In the genomic region with DNA sequence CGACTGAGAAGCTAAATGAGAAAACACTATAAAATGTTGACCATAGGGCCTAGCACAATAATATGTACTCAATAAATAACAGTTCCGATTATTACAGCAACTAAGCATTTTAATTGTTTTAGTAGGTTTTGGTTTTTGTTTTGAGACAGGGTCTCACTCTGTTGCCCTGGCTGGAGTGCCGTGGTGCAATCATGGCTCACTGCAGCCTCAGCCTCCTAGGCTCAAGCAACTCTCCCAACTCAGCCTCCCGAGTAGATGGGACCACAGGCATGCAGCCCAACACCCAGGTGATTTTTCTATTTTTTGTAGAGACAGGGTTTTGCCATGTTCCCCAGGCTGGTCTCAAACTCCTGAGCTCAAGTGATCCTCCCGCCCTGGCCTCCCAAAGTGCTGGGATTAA, we compare ENCODE assay signal across 37 cellular contexts. TPM values are rescaled to one million over a fixed set of nuclear protein-coding genes. Genes with fewer than 3 reads are reported as not detected.
A peak's percentile ranks its signal among the peaks of the same experiment; 100 is the strongest.
DNase-seq lines count a peak whose midpoint lies in the region; ATAC-seq, FAIRE-seq and TF ChIP-seq lines count a peak whose summit lies in the region.
"Had no signal": no experiment of that assay in that cellular context is flagged by ENCODE, and none has a peak within 500 bp of the region (broad histone marks: within the 10 kb centered on the region; RNA-seq: fewer than 3 reads in every experiment).

No MANE protein-coding gene starts in this region.

- no peak for TF ChIP-seq POLR2A in HepG2 (IDR thresholded peaks at IDR 0.05; ENCODE audit: insufficient read depth in 1 of 2, low read depth in 2 of 2, low read length in 2 of 2)
- no peak for TF ChIP-seq POLR2A in right lobe of liver (IDR thresholded peaks at IDR 0.05)
- no peak for TF ChIP-seq POLR2A in K562 (conservative IDR thresholded peaks at IDR 0.05)

- POLR2A ChIA-PET in HepG2 (lab: Yijun Ruan, JAX) = interaction anchor here (3.5 kb wide), 1 partner anchor 54 kb away, joined by 14 read pairs; a partner anchor contains a TSS
- POLR2A ChIA-PET in WTC11 (lab: Charles Lee) = no interaction called here
- POLR2A ChIA-PET in K562 (lab: Yijun Ruan, JAX) = interaction anchor here (1.6 kb wide), 1 partner anchor 15 kb away, joined by 3 read pairs; no protein-coding TSS in a partner anchor

- H3K4me3 ChIP-seq in HepG2 (replicated peaks in 1 of 3; ENCODE audit: insufficient read depth in 1 of 3, low read depth in 2 of 3, low read length in 3 of 3) (no peak overlapping the region), right lobe of liver (no peak overlapping the region), K562 (no peak overlapping the region)
- H3K4me3 ChIP-seq: A549; BLaER1; BLaER1 treated with 17β-estradiol and CSF1 and Interleukin-3, amounts not matched to agents 10 nM and 100 nM had no signal

- H3K27me3 ChIP-seq in HepG2 (ENCODE audit: control insufficient read depth in 1 of 2, insufficient read depth in 2 of 2, low read length in 2 of 2) = no peaks in the 10 kb centered on the region
- no peaks in the 10 kb centered on the region for H3K27me3 ChIP-seq in right lobe of liver
- no peaks in the 10 kb centered on the region for H3K27me3 ChIP-seq in K562 (ENCODE audit: control insufficient read depth in 2 of 2, insufficient read depth in 2 of 2, low read length in 2 of 2)
- H3K27me3 ChIP-seq: BE2C; BLaER1; BLaER1 treated with 17β-estradiol and CSF1 and Interleukin-3, amounts not matched to agents 10 nM and 100 nM had no signal

- H3K36me3 Mint-ChIP-seq in natural killer cell (no peaks in the 10 kb centered on the region), WTC11 (peaks cover 31% of the 10 kb centered on the region), immature natural killer cell (peaks cover 11 to 17% (median 16%) of the 10 kb centered on the region in 3 donors)
- peaks cover 6% of the 10 kb centered on the region for H3K36me3 Mint-ChIP-seq in natural killer cell treated with Interleukin-12 subunit alpha and Interleukin-12 subunit beta and Interleukin-15 and Interleukin-18, amount 100 ng/mL, for 72 hours

- peaks cover 2 to 13% of the 10 kb centered on the region in 2 experiments; a peak in 4 of 5 replicates for H3K36me3 ChIP-seq in HepG2 (replicated peaks in 1 of 2; ENCODE audit: control insufficient read depth in 1 of 2, insufficient read depth in 2 of 2, low read length in 2 of 2)
- H3K36me3 ChIP-seq in right lobe of liver = no peaks in the 10 kb centered on the region
- peaks cover 42% of the 10 kb centered on the region for H3K36me3 ChIP-seq in K562 (ENCODE audit: control insufficient read depth, insufficient read depth, low read length)
- H3K36me3 ChIP-seq: BE2C had no signal

- peaks cover 47% of the 10 kb centered on the region for H3K4me1 ChIP-seq in HepG2 (ENCODE audit: insufficient read depth, low read length)
- peaks cover 0 to 35% (median 9%) of the 10 kb centered on the region in 4 donors for H3K4me1 ChIP-seq in right lobe of liver
- no peaks in the 10 kb centered on the region; a peak in 1 of 5 replicates for H3K4me1 ChIP-seq in K562 (replicated peaks in 1 of 2; ENCODE audit: control insufficient read depth in 2 of 2, insufficient read depth in 2 of 2, low read length in 2 of 2)
- H3K4me1 ChIP-seq: A549; BE2C; BLaER1; BLaER1 treated with 17β-estradiol and CSF1 and Interleukin-3, amounts not matched to agents 10 nM and 100 nM had no signal

- DNase-seq in HepG2 (ENCODE audit: low spot score) = no peak
- no peak for DNase-seq in right lobe of liver
- DNase-seq in natural killer cell = no peak
- no peak for DNase-seq in natural killer cell treated with Interleukin-12 subunit alpha and Interleukin-12 subunit beta and Interleukin-15 and Interleukin-18, amount 100 ng/mL, for 72 hours (ENCODE audit: low spot score)
- no peak for DNase-seq in WTC11 (ENCODE audit: low spot score)
- no peak for DNase-seq in K562 (ENCODE audit: extremely low read depth in 1 of 4, low spot score in 3 of 4)
- no peak for DNase-seq in immature natural killer cell
- DNase-seq: 8988T; ACHN; AML-193; BE2C; C1 segment of cervical spinal cord; Caco-2; Calu3; CD4-positive, alpha-beta memory T cell; CD4-positive, alpha-beta T cell; CD4-positive, CD25-positive, alpha-beta regulatory T cell; CD8-positive, alpha-beta memory T cell; CD8-positive, alpha-beta T cell; COR-L47; DMS 273 treated with DMSO at 0.1 percent for 48 hours; DMS153; DMS53; DMS79; DMS79 treated with DMSO at 0.1 percent for 48 hours; DND-41; EL had no signal

- H3K79me2 ChIP-seq in HepG2 (ENCODE audit: insufficient read depth, low read length) = peaks cover 1% of the 10 kb centered on the region
- H3K79me2 ChIP-seq in K562 (ENCODE audit: control insufficient read depth, insufficient read depth, low read length) = no peaks in the 10 kb centered on the region

- H3K9me1 ChIP-seq in K562 (ENCODE audit: control insufficient read depth, insufficient read depth, low read length) = no peaks in the 10 kb centered on the region

- H3K27ac Mint-ChIP-seq in natural killer cell (peak overlapping the region; percentile 24 to 45), WTC11 (no peak overlapping the region), immature natural killer cell (peak overlapping the region in 1 of 6 donors; percentile 26)
- H3K27ac Mint-ChIP-seq in natural killer cell treated with Interleukin-12 subunit alpha and Interleukin-12 subunit beta and Interleukin-15 and Interleukin-18, amount 100 ng/mL, for 72 hours = no peak overlapping the region
- H3K27ac Mint-ChIP-seq: B cell; CD4-positive, alpha-beta memory T cell; CD4-positive, alpha-beta T cell; CD8-positive, alpha-beta T cell had no signal

- in situ Hi-C loops in HepG2 (cut with HindIII; ENCODE audit: extremely low pct_ligation_motif_present, low pct_unique_long_range_greater_than_20kb) (no loop called here), K562 (cut with MboI) (no loop called here)

- no peak overlapping the region for H3K4me3 Mint-ChIP-seq in natural killer cell
- no peak overlapping the region for H3K4me3 Mint-ChIP-seq in natural killer cell treated with Interleukin-12 subunit alpha and Interleukin-12 subunit beta and Interleukin-15 and Interleukin-18, amount 100 ng/mL, for 72 hours
- no peak overlapping the region for H3K4me3 Mint-ChIP-seq in WTC11
- H3K4me3 Mint-ChIP-seq in immature natural killer cell = no peak overlapping the region
- H3K4me3 Mint-ChIP-seq: B cell; CD14-positive monocyte; CD4-positive, alpha-beta memory T cell; CD4-positive, alpha-beta T cell; CD4-positive, CD25-positive, alpha-beta regulatory T cell; CD8-positive, alpha-beta memory T cell; CD8-positive, alpha-beta T cell had no signal

- H4K20me1 ChIP-seq in HepG2 (ENCODE audit: insufficient read depth, low read length) (no peaks in the 10 kb centered on the region), K562 (replicated peaks; ENCODE audit: control insufficient read depth, insufficient read depth, low read length) (no peaks in the 10 kb centered on the region)

- H3K27me3 Mint-ChIP-seq in natural killer cell (ENCODE audit: low read depth in 2 of 2) = no peaks in the 10 kb centered on the region
- H3K27me3 Mint-ChIP-seq in natural killer cell treated with Interleukin-12 subunit alpha and Interleukin-12 subunit beta and Interleukin-15 and Interleukin-18, amount 100 ng/mL, for 72 hours = no peaks in the 10 kb centered on the region
- no peaks in the 10 kb centered on the region for H3K27me3 Mint-ChIP-seq in WTC11 (ENCODE audit: low read depth)
- peaks cover 0 to 1% (median 0%) of the 10 kb centered on the region in 3 donors for H3K27me3 Mint-ChIP-seq in immature natural killer cell (ENCODE audit: low read depth in 3 of 3)
- H3K27me3 Mint-ChIP-seq: B cell; CD4-positive, alpha-beta memory T cell; CD4-positive, alpha-beta T cell; CD4-positive, CD25-positive, alpha-beta regulatory T cell; CD8-positive, alpha-beta memory T cell had no signal

- no peak overlapping the region for H3K4me2 ChIP-seq in HepG2 (ENCODE audit: low read depth, low read length)
- H3K4me2 ChIP-seq in K562 (ENCODE audit: insufficient read depth, low read length) = no peak overlapping the region
- H3K4me2 ChIP-seq: A549; BLaER1; BLaER1 treated with 17β-estradiol and CSF1 and Interleukin-3, amounts not matched to agents 10 nM and 100 nM had no signal

- no peak for FAIRE-seq in HepG2 (lab: Jason Lieb, UNC)
- no peak for FAIRE-seq in K562 (lab: Jason Lieb, UNC)
- FAIRE-seq: A204.1, A549, D721Med had no signal

- H2AFZ ChIP-seq in HepG2 (ENCODE audit: low read length) (no peak overlapping the region), K562 (ENCODE audit: low read depth, low read length) (no peak overlapping the region)

- WGBS in HepG2 (ENCODE audit: low lambda C conversion rate) = 94% methylated on average over 5 of the region's 5 CpGs
- WGBS in right lobe of liver (ENCODE audit: insufficient coverage, low coverage, low lambda C conversion rate, missing lambda C conversion rate) = 86% methylated on average over 5 of the region's 5 CpGs
- 77% methylated on average over 5 of the region's 5 CpGs for WGBS in K562 (ENCODE audit: insufficient coverage, low coverage, missing lambda C conversion rate)

- H3K9ac ChIP-seq in HepG2 (ENCODE audit: insufficient read depth, low read depth, low read length) (no peak overlapping the region), K562 (ENCODE audit: insufficient read depth in 1 of 2, low read depth in 2 of 2, low read length in 2 of 2) (no peak overlapping the region)
- H3K9ac ChIP-seq: BLaER1; BLaER1 treated with 17β-estradiol and CSF1 and Interleukin-3, amounts not matched to agents 10 nM and 100 nM had no signal

- H3K27ac ChIP-seq in HepG2 (ENCODE audit: extremely low read length, insufficient read depth, low read length) (peak overlapping the region; percentile 9), right lobe of liver (no peak overlapping the region), K562 (ENCODE audit: extremely low read depth, low read depth, low read length) (no peak overlapping the region)
- H3K27ac ChIP-seq: 22Rv1; A549; BLaER1; BLaER1 treated with 17β-estradiol and CSF1 and Interleukin-3, amounts not matched to agents 10 nM and 100 nM; C4-2B had no signal

- TF ChIP-seq EP300 in HepG2 (IDR thresholded peaks at IDR 0.05; ENCODE audit: low read depth in 2 of 2, low read length in 2 of 2) (no peak), HepG2 (CRISPR knock-in tag; IDR thresholded peaks at IDR 0.05; ENCODE audit: borderline replicate concordance) (no peak), K562 (IDR thresholded peaks at IDR 0.05; ENCODE audit: low read length) (no peak)

- H3K9me3 ChIP-seq in HepG2 (ENCODE audit: low read length) (no peaks in the 10 kb centered on the region), right lobe of liver (no peaks in the 10 kb centered on the region), K562 (replicated peaks; ENCODE audit: control insufficient read depth, insufficient read depth, low read depth, low read length) (no peaks in the 10 kb centered on the region)
- H3K9me3 ChIP-seq: A549, BE2C, BLaER1, Caco-2 had no signal

- ATAC-seq in HepG2 = no peak
- ATAC-seq in right lobe of liver = no peak
- ATAC-seq in natural killer cell = no peak
- ATAC-seq in natural killer cell treated with Interleukin-12 subunit alpha and Interleukin-12 subunit beta and Interleukin-15 and Interleukin-18, amount 100 ng/mL, for 72 hours = no peak
- ATAC-seq in WTC11 = no peak
- ATAC-seq in K562 = no peak
- no peak for ATAC-seq in HG02884 (IDR thresholded peaks at IDR 0.05; ENCODE audit: unreplicated experiment)
- ATAC-seq: A549; CD8-positive, alpha-beta T cell had no signal

- peaks cover 0 to 6% of the 10 kb centered on the region in 2 donors for H3K4me1 Mint-ChIP-seq in natural killer cell
- peaks cover 0 to 7% of the 10 kb centered on the region in 2 donors for H3K4me1 Mint-ChIP-seq in natural killer cell treated with Interleukin-12 subunit alpha and Interleukin-12 subunit beta and Interleukin-15 and Interleukin-18, amount 100 ng/mL, for 72 hours (ENCODE audit: low read depth in 2 of 2)
- no peaks in the 10 kb centered on the region for H3K4me1 Mint-ChIP-seq in WTC11
- H3K4me1 Mint-ChIP-seq in immature natural killer cell = peaks cover 2 to 23% of the 10 kb centered on the region in 2 donors
- H3K4me1 Mint-ChIP-seq: B cell, CD14-positive monocyte had no signal

- BruUV-seq in HepG2 (replicated peaks; lab: Mats Ljungman, UMichigan) (no TSS peak), K562 (replicated peaks; lab: Mats Ljungman, UMichigan) (no TSS peak)

- TF ChIP-seq RAD21 in HepG2 (CRISPR knock-in tag; IDR thresholded peaks at IDR 0.05) (no peak), K562 (CRISPR knock-in tag; conservative IDR thresholded peaks at IDR 0.05 in 1 of 2, IDR thresholded peaks at IDR 0.05 in 1 of 2) (no peak)

- H3K9me3 Mint-ChIP-seq in natural killer cell (no peaks in the 10 kb centered on the region), WTC11 (no peaks in the 10 kb centered on the region), immature natural killer cell (no peaks in the 10 kb centered on the region)
- no peaks in the 10 kb centered on the region for H3K9me3 Mint-ChIP-seq in natural killer cell treated with Interleukin-12 subunit alpha and Interleukin-12 subunit beta and Interleukin-15 and Interleukin-18, amount 100 ng/mL, for 72 hours
- H3K9me3 Mint-ChIP-seq: CD14-positive monocyte; CD4-positive, alpha-beta memory T cell; CD4-positive, alpha-beta T cell; CD4-positive, CD25-positive, alpha-beta regulatory T cell; CD8-positive, alpha-beta memory T cell; CD8-positive, alpha-beta T cell had no signal

- TF ChIP-seq CTCF in HepG2 (CRISPR knock-in tag; IDR thresholded peaks at IDR 0.05) = no peak
- no peak for TF ChIP-seq CTCF in right lobe of liver (IDR thresholded peaks at IDR 0.05)
- no peak for TF ChIP-seq CTCF in natural killer cell (IDR thresholded peaks at IDR 0.05)
- no peak for TF ChIP-seq CTCF in WTC11 (IDR thresholded peaks at IDR 0.05)
- no peak for TF ChIP-seq CTCF in K562 (IDR thresholded peaks at IDR 0.05 in 2 of 3, conservative IDR thresholded peaks at IDR 0.05 in 1 of 3; ENCODE audit: insufficient read depth in 2 of 3, low read depth in 1 of 3, low read length in 3 of 3)

- CTCF ChIA-PET in HepG2 (lab: Yijun Ruan, JAX; ENCODE audit: low intra/inter-chr PET ratio, low total read pairs) = no interaction called here
- CTCF ChIA-PET in WTC11 (lab: Charles Lee) = interaction anchor here (0.5 kb wide), 1 partner anchor 12 kb away, joined by 4 read pairs; no protein-coding TSS in a partner anchor
- CTCF ChIA-PET in K562 (lab: Yijun Ruan, JAX; ENCODE audit: low intra/inter-chr PET ratio) = no interaction called here

- intact Hi-C loops in HepG2 (cut with micrococcal nuclease; ENCODE audit: unreplicated experiment) (no loop called here), right lobe of liver (cut with DNase I) (no loop called here), natural killer cell (cut with micrococcal nuclease) (no loop called here), K562 (cut with micrococcal nuclease) (no loop called here)

RNA-seq across cellular contexts. Expression of a gene that starts 54.1 kb away (rescaled TPM):
- total RNA-seq in HepG2 (2016; rRNA removed; fragmentation: Illumina TruSeq; extraction: Trizol) = 19.4 and 32.7 TPM in 2 replicates
- 5.1 and 5.8 TPM in 2 replicates for total RNA-seq in HepG2 (2016; cell fraction: cytosol; rRNA removed; fragmentation: Illumina TruSeq; extraction: Trizol; ENCODE audit: low read depth)
- 20.1 and 30.7 TPM in 2 replicates for total RNA-seq in HepG2 (2016; cell fraction: insoluble cytoplasmic fraction; rRNA removed; fragmentation: Illumina TruSeq; extraction: Trizol)
- total RNA-seq in HepG2 (2016; cell fraction: membrane; rRNA removed; fragmentation: Illumina TruSeq; extraction: Trizol) = 13.5 and 14.0 TPM in 2 replicates
- 24.5 and 30.1 TPM in 2 replicates for total RNA-seq in HepG2 (2016; cell fraction: nucleus; rRNA removed; fragmentation: Illumina TruSeq; extraction: Trizol)
- 5.4 and 6.3 TPM in 2 replicates for polyA plus RNA-seq in HepG2 (2011; rRNA removed)
- polyA plus RNA-seq in HepG2 (2011; cell fraction: cytosol; rRNA removed) = 2.4 and 4.2 TPM in 2 replicates
- polyA plus RNA-seq in HepG2 (2011; cell fraction: nucleus; rRNA removed) = 8.2 and 9.6 TPM in 2 replicates
- 12.9 and 13.6 TPM in 2 replicates for polyA plus RNA-seq in HepG2 (2012)
- 2.2 TPM in 2 replicates for polyA plus RNA-seq in HepG2 (2016; cell fraction: cytosol; fragmentation: Illumina TruSeq; extraction: Trizol; ENCODE audit: low read depth)
- polyA plus RNA-seq in HepG2 (2016; cell fraction: insoluble cytoplasmic fraction; fragmentation: Illumina TruSeq; extraction: Trizol; ENCODE audit: low read depth) = 23.5 and 26.2 TPM in 2 replicates
- polyA plus RNA-seq in HepG2 (2016; cell fraction: membrane; fragmentation: Illumina TruSeq; extraction: Trizol; ENCODE audit: low read depth) = 7.4 and 8.2 TPM in 2 replicates
- 16.0 and 17.8 TPM in 2 replicates for polyA plus RNA-seq in HepG2 (2016; cell fraction: nucleus; fragmentation: Illumina TruSeq; extraction: Trizol; ENCODE audit: insufficient read depth, low read depth)
- polyA minus RNA-seq in HepG2 (2011; rRNA and poly(A)+ RNA removed; ENCODE audit: low replicate concordance) = 3.5 and 4.2 TPM in 2 replicates
- polyA minus RNA-seq in HepG2 (2011; cell fraction: cytosol; rRNA and poly(A)+ RNA removed) = 8.3 and 8.9 TPM in 2 replicates
- 30.8 and 32.6 TPM in 2 replicates for polyA minus RNA-seq in HepG2 (2011; cell fraction: nucleus; rRNA and poly(A)+ RNA removed)
- 10 to 100 TPM in 1 of 6 experiments, 1 to 10 TPM in 5; 4.9 to 10.3 (median 6.5) TPM for total RNA-seq in right lobe of liver
- 10 to 100 TPM; 40.5 to 43.4 (median 42.8) TPM for total RNA-seq in natural killer cell
- 10 to 100 TPM; 20.7 to 29.6 TPM for total RNA-seq in natural killer cell treated with Interleukin-12 subunit alpha and Interleukin-12 subunit beta and Interleukin-15 and Interleukin-18, amount 100 ng/mL, for 72 hours
- 35.2 to 46.5 TPM (median 35.5 TPM) in 3 replicates for total RNA-seq in WTC11 (2021)
- 13.8 and 37.5 TPM in 2 replicates for total RNA-seq in K562 (2011; cell fraction: chromatin; rRNA removed; ENCODE audit: low replicate concordance)
- total RNA-seq in K562 (2011; cell fraction: nucleolus; rRNA removed) = 11.3 and 14.6 TPM in 2 replicates
- 17.2 and 25.9 TPM in 2 replicates for total RNA-seq in K562 (2011; cell fraction: nucleoplasm; rRNA removed)
- 17.1 and 19.8 TPM in 2 replicates for total RNA-seq in K562 (2014; rRNA removed)
- 29.9 and 34.5 TPM in 2 replicates for total RNA-seq in K562 (2014; rRNA removed; fragmentation: Illumina TruSeq; extraction: Trizol)
- total RNA-seq in K562 (2015; rRNA removed; fragmentation: Illumina TruSeq; extraction: Trizol) = 26.7 and 31.3 TPM in 2 replicates
- 19.6 TPM in 2 replicates for total RNA-seq in K562 (2021)
- polyA plus RNA-seq in K562 (2011; rRNA removed) = 12.4 and 15.0 TPM in 2 replicates
- polyA plus RNA-seq in K562 (2011; cell fraction: cytosol; rRNA removed) = 2.7 and 5.3 TPM in 2 replicates
- polyA plus RNA-seq in K562 (2011; cell fraction: nucleus; rRNA removed) = 9.9 and 11.7 TPM in 2 replicates
- polyA plus RNA-seq in K562 (2012) = 14.2 and 18.1 TPM in 2 replicates
- 20.5 and 24.1 TPM in 2 replicates for polyA plus RNA-seq in K562 (2014; fragmentation: Illumina TruSeq; extraction: Trizol)
- 10 to 100 TPM; 15.6 to 22.6 TPM for polyA plus RNA-seq in K562 (2014; fragmentation: Nextera tagmentation; extraction: Ambion mirVana)
- polyA plus RNA-seq in K562 (2014; rRNA removed) = 15.7 and 16.7 TPM in 2 replicates
- polyA minus RNA-seq in K562 (2011; rRNA and poly(A)+ RNA removed) = 20.8 and 29.1 TPM in 2 replicates
- 12.1 and 12.5 TPM in 2 replicates for polyA minus RNA-seq in K562 (2011; cell fraction: cytosol; rRNA and poly(A)+ RNA removed)
- polyA minus RNA-seq in K562 (2011; cell fraction: nucleus; rRNA and poly(A)+ RNA removed) = 8.5 and 18.5 TPM in 2 replicates
- polyA plus RNA-seq in immature natural killer cell = 10 to 100 TPM in 1 of 3 donors, 1 to 10 TPM in 2; 2.5 to 11.6 (median 3.5) TPM

Comparison
In these comparisons a context has a peak if more than half of its experiments do, and no peak if none do; other contexts are left out.
1. H3K27ac Mint-ChIP-seq: peak in natural killer cell (2 of 2); none in natural killer cell treated with Interleukin-12 subunit alpha and Interleukin-12 subunit beta and Interleukin-15 and Interleukin-18, amount 100 ng/mL, for 72 hours (0 of 2) and WTC11 (single experiment).